In genomic region chr3:66949898-66950297, GRCh38 we compare ENCODE assay signal across 30 cellular contexts.
"Had no signal": no experiment of that assay in that cellular context is flagged by ENCODE, and none has a peak within 500 bp of the region (broad histone marks: within the 10 kb centered on the region; RNA-seq: fewer than 3 reads in every experiment).

No MANE protein-coding gene starts in this region.

- H3K27ac ChIP-seq: epithelial cell of prostate, foreskin keratinocyte, gastroesophageal sphincter, heart left ventricle, parathyroid adenoma, right atrium auricular region, stomach, thyroid gland, vagina had no signal

- H3K9me3 ChIP-seq: gastroesophageal sphincter, heart left ventricle, mucosa of descending colon, right atrium auricular region, stomach, thyroid gland, vagina had no signal

- H3K27me3 ChIP-seq: hepatocyte, stomach, thyroid gland, vagina had no signal

- H3K4me3 ChIP-seq: gastroesophageal sphincter, heart left ventricle, hepatocyte, mucosa of descending colon, right atrium auricular region, smooth muscle cell, stomach, thyroid gland, vagina had no signal

- H3K4me3 Mint-ChIP-seq: dendritic cell treated with granulocyte-macrophage colony-stimulating factor and Interleukin-4, amounts not matched to agents 40 ng/mL and 50 ng/mL, for 4 days; endodermal cell; mesothelial cell of epicardium; naive B cell; natural killer cell treated with Interleukin-12 subunit alpha and Interleukin-12 subunit beta and Interleukin-15 and Interleukin-18, amount 100 ng/mL, for 72 hours; neural crest cell; stimulated activated effector memory CD8-positive, alpha-beta T cell treated with anti-CD3 and anti-CD28 coated beads, Interleukin-12 subunit alpha, Interleukin-12 subunit beta, amount 100 ng/mL, for 72 hours had no signal

- H3K27me3 Mint-ChIP-seq: progenitor cell of endocrine pancreas had no signal

- H3K4me2 ChIP-seq: hepatocyte, smooth muscle cell had no signal

- H3K36me3 Mint-ChIP-seq: mesothelial cell of epicardium; naive B cell; natural killer cell treated with Interleukin-12 subunit alpha and Interleukin-12 subunit beta and Interleukin-15 and Interleukin-18, amount 100 ng/mL, for 72 hours; stimulated activated effector memory CD8-positive, alpha-beta T cell treated with anti-CD3 and anti-CD28 coated beads, Interleukin-12 subunit alpha, Interleukin-12 subunit beta, amount 100 ng/mL, for 72 hours had no signal

- H3K79me2 ChIP-seq: hepatocyte, parathyroid adenoma had no signal

- H3K27ac Mint-ChIP-seq: dendritic cell treated with granulocyte-macrophage colony-stimulating factor and Interleukin-4, amounts not matched to agents 40 ng/mL and 50 ng/mL, for 4 days; endodermal cell; mesothelial cell of epicardium; naive B cell; natural killer cell treated with Interleukin-12 subunit alpha and Interleukin-12 subunit beta and Interleukin-15 and Interleukin-18, amount 100 ng/mL, for 72 hours; progenitor cell of endocrine pancreas; stimulated activated effector memory CD8-positive, alpha-beta T cell treated with anti-CD3 and anti-CD28 coated beads, Interleukin-12 subunit alpha, Interleukin-12 subunit beta, amount 100 ng/mL, for 72 hours had no signal

- H3K4me1 ChIP-seq: foreskin keratinocyte, gastroesophageal sphincter, heart left ventricle, parathyroid adenoma, right atrium auricular region, thyroid gland, vagina had no signal

- H3K4me1 Mint-ChIP-seq: endodermal cell; mesothelial cell of epicardium; naive B cell; stimulated activated effector memory CD8-positive, alpha-beta T cell treated with anti-CD3 and anti-CD28 coated beads, Interleukin-12 subunit alpha, Interleukin-12 subunit beta, amount 100 ng/mL, for 72 hours had no signal

- H3K9ac ChIP-seq: parathyroid adenoma had no signal

- H3K36me3 ChIP-seq: gastroesophageal sphincter, heart left ventricle, right atrium auricular region, stomach, thyroid gland, vagina had no signal

- H3K9me3 Mint-ChIP-seq: dendritic cell treated with granulocyte-macrophage colony-stimulating factor and Interleukin-4, amounts not matched to agents 40 ng/mL and 50 ng/mL, for 4 days; endodermal cell; mesothelial cell of epicardium; naive B cell; natural killer cell treated with Interleukin-12 subunit alpha and Interleukin-12 subunit beta and Interleukin-15 and Interleukin-18, amount 100 ng/mL, for 72 hours; neural crest cell; stimulated activated effector memory CD8-positive, alpha-beta T cell treated with anti-CD3 and anti-CD28 coated beads, Interleukin-12 subunit alpha, Interleukin-12 subunit beta, amount 100 ng/mL, for 72 hours had no signal

- H2AFZ ChIP-seq: hepatocyte, parathyroid adenoma had no signal

- ATAC-seq: esophagus mucosa; foreskin keratinocyte; gastroesophageal sphincter; heart left ventricle; left lobe of liver; mucosa of descending colon; natural killer cell treated with Interleukin-12 subunit alpha and Interleukin-12 subunit beta and Interleukin-15 and Interleukin-18, amount 100 ng/mL, for 72 hours; sciatic nerve; stimulated activated effector memory CD8-positive, alpha-beta T cell treated with anti-CD3 and anti-CD28 coated beads, Interleukin-12 subunit alpha, Interleukin-12 subunit beta, amount 100 ng/mL, for 72 hours had no signal

- DNase-seq: effector CD8-positive, alpha-beta T cell; endodermal cell; foreskin keratinocyte; heart left ventricle; kidney; mesenchymal stem cell; mucosa of descending colon; naive B cell; stimulated activated CD4-positive, alpha-beta T cell treated with anti-CD3 and anti-CD28 coated beads, Interleukin-2, amount 100 ng/mL, for 24 hours; stimulated activated CD4-positive, alpha-beta T cell treated with anti-CD3 and anti-CD28 coated beads, Interleukin-4, amount 100 ng/mL, for 24 hours; stimulated activated naive CD4-positive, alpha-beta T cell treated with Interleukin-2 at 50 U/mL for 16 hours; stomach; thyroid gland; trophoblast cell had no signal
